ENCODE assay signal across 25 cellular contexts in the genomic region with DNA sequence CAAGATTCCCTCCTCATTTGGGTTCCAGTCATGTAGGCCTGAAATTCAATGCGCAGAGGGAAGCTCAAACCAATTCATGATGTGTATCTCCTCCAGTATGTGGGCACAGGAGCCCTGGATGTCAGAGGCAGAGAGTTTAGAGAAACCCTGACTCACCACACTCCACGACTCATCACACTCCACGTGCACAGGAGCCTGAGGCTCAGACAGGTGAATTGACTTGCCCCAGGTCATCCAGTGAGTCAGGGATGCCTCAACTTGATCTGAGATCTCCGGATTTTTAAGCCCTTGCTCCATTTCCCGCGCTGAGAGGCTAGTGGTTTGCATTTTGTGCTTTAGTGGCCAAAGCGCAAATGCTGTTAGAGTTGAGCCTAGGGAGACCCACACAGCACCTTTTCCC.
A peak's percentile ranks its signal among the peaks of the same experiment; 100 is the strongest.
DNase-seq lines count a peak whose midpoint lies in the region; TF ChIP-seq lines count a peak whose summit lies in the region.
"Had no signal": no experiment of that assay in that cellular context is flagged by ENCODE, and none has a peak within 500 bp of the region (broad histone marks: within the 10 kb centered on the region; RNA-seq: fewer than 3 reads in every experiment).

No MANE protein-coding gene starts in this region.

- no peak overlapping the region for H3K4me3 ChIP-seq in epithelial cell of esophagus (ENCODE audit: low read length)
- no peak overlapping the region for H3K4me3 ChIP-seq in mesendoderm (ENCODE audit: low read length)
- H3K4me3 ChIP-seq: BLaER1, GM23248, MG63, SJCRH30 had no signal

- H4K8ac ChIP-seq in mesendoderm (ENCODE audit: low read depth, low read length): no peak overlapping the region

- no peak overlapping the region for H2BK120ac ChIP-seq in mesendoderm (ENCODE audit: low read depth, low read length)

- no peak for TF ChIP-seq CTCF in epithelial cell of esophagus (IDR thresholded peaks at IDR 0.05; ENCODE audit: insufficient read depth, low read depth, low read length, missing control alignments)

- no peak overlapping the region for H3K4me2 ChIP-seq in mesendoderm (ENCODE audit: low read length)
- H3K4me2 ChIP-seq: BLaER1 had no signal

- no peaks in the 10 kb centered on the region for H3K79me1 ChIP-seq in mesendoderm (ENCODE audit: low read length)

- no peak overlapping the region for H3K23ac ChIP-seq in mesendoderm (ENCODE audit: low read length)

- H3K18ac ChIP-seq in mesendoderm (ENCODE audit: low read length): no peak overlapping the region

- no peaks in the 10 kb centered on the region for H3K27me3 ChIP-seq in mesendoderm (ENCODE audit: insufficient read depth, low read length, poor library complexity)
- H3K27me3 ChIP-seq: BLaER1, MG63, SJCRH30 had no signal

- no peaks in the 10 kb centered on the region for H3K4me1 ChIP-seq in mesendoderm (ENCODE audit: control insufficient read depth, low read depth, low read length)
- H3K4me1 ChIP-seq: BLaER1, SJCRH30 had no signal

- H3K4ac ChIP-seq in mesendoderm (ENCODE audit: low read depth, low read length): no peak overlapping the region

- no peak overlapping the region for H2AK5ac ChIP-seq in mesendoderm (ENCODE audit: low read length)

- no peak overlapping the region for H4K5ac ChIP-seq in mesendoderm (ENCODE audit: low read length)

- no peak overlapping the region for H2BK15ac ChIP-seq in mesendoderm (replicated peaks; ENCODE audit: low read depth)

- no peak for TF ChIP-seq POLR2A in erythroblast (IDR thresholded peaks at IDR 0.05; ENCODE audit: low read length)

- H3K56ac ChIP-seq in mesendoderm (ENCODE audit: low read length): no peak overlapping the region

- H3K9ac ChIP-seq in mesendoderm (ENCODE audit: low read length): no peak overlapping the region
- H3K9ac ChIP-seq: BLaER1, GM23248 had no signal

- no peak overlapping the region for H3K27ac ChIP-seq in mesendoderm (ENCODE audit: low read depth, low read length)
- H3K27ac ChIP-seq: 22Rv1, BLaER1, GM23248, SJCRH30 had no signal

- DNase-seq in NK-92 treated with Interleukin-12 subunit alpha and Interleukin-12 subunit beta, amount 100 ng/mL, for 24 hours (lab: John Stamatoyannopoulos, UW): peak; percentile 28
- DNase-seq in NK-92 (lab: John Stamatoyannopoulos, UW; ENCODE audit: unreplicated experiment) (no peak), ELF-1 (ENCODE audit: low read depth, low spot score) (peak; percentile 42), epithelial cell of esophagus (ENCODE audit: low read depth) (peak; percentile 8), mesendoderm (peak; percentile 70), erythroblast (lab: John Stamatoyannopoulos, UW) (no peak), dedifferentiated amniotic fluid mesenchymal stem cell (ENCODE audit: extremely low spot score) (no peak), NCI-H446 (lab: John Stamatoyannopoulos, UW) (no peak)
- DNase-seq: ACHN; CD4-positive, alpha-beta T cell; COR-L47; DMS 273 treated with DMSO at 0.1 percent for 48 hours; DMS79 treated with DMSO at 0.1 percent for 48 hours; GM23248; HCEC 1CT; Karpas-422; MG63; NCI-H1417; NCI-H1694 treated with DMSO at 0.1 percent for 48 hours; NCI-H2081 treated with DMSO at 0.1 percent for 48 hours; NCI-H2171 treated with DMSO at 0.1 percent for 48 hours; NCI-H526 treated with DMSO at 0.1 percent for 48 hours; SJCRH30 had no signal

- WGBS in mesendoderm (ENCODE audit: extremely low coverage, insufficient coverage, low lambda C conversion rate): no CpG with 5 or more reads among the region's 7 CpGs

- H2BK5ac ChIP-seq in mesendoderm (ENCODE audit: low read length): no peak overlapping the region

- no peaks in the 10 kb centered on the region for H3K79me2 ChIP-seq in mesendoderm (ENCODE audit: control insufficient read depth, insufficient read depth, low read length)

- no peaks in the 10 kb centered on the region for H3K36me3 ChIP-seq in mesendoderm (ENCODE audit: control insufficient read depth, insufficient read depth, low read length)
- H3K36me3 ChIP-seq: BLaER1, MG63, SJCRH30 had no signal

Comparison
In these comparisons a context has a peak if more than half of its experiments do, and no peak if none do; other contexts are left out.
1. DNase-seq: peak in NK-92 treated with Interleukin-12 subunit alpha and Interleukin-12 subunit beta, amount 100 ng/mL, for 24 hours (single experiment), ELF-1 (single experiment), epithelial cell of esophagus (single experiment) and mesendoderm (single experiment); none in NK-92 (single experiment), erythroblast (0 of 2), dedifferentiated amniotic fluid mesenchymal stem cell (single experiment) and NCI-H446 (0 of 2).